Comparison of ENCODE assay signal across 18 cellular contexts in the genomic region with DNA sequence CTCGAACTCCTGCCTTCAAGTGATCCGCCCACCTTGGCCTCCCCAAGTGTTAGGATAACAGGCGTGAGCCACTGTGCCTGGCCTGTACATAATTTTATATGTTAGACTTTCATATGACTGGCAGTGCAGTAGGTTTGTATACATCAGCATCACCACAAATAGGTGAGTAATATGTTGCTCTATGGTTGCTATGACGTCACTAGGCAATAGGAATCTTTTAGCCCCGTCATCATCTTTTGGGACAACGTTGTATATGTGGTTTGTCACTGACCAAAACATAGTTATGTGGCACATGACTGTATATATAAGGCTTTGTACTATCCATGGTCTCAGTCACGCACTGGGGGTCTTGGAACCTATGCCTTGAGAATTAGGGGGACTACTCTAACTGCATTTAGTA. TPM values are rescaled to one million over a fixed set of nuclear protein-coding genes. Genes with fewer than 3 reads are reported as not detected.
A peak's percentile ranks its signal among the peaks of the same experiment; 100 is the strongest.
DNase-seq lines count a peak whose midpoint lies in the region; ATAC-seq and TF ChIP-seq lines count a peak whose summit lies in the region.
"Had no signal": no experiment of that assay in that cellular context is flagged by ENCODE, and none has a peak within 500 bp of the region (broad histone marks: within the 10 kb centered on the region; RNA-seq: fewer than 3 reads in every experiment).

No MANE protein-coding gene starts in this region.

- no peak overlapping the region for H3K4me2 ChIP-seq in GM23248 (ENCODE audit: unreplicated experiment)
- no peak overlapping the region for H3K4me2 ChIP-seq in osteoblast (ENCODE audit: insufficient read depth, low read length)
- no peak overlapping the region for H3K4me2 ChIP-seq in PC-3 (ENCODE audit: low read length)
- H3K4me2 ChIP-seq: KMS-11 had no signal

- no peak overlapping the region for H3K9ac ChIP-seq in GM23248
- no peak overlapping the region for H3K9ac ChIP-seq in PC-3 (ENCODE audit: low read length)
- H3K9ac ChIP-seq: KMS-11 had no signal

- H3F3A ChIP-seq in GM23248 (ENCODE audit: insufficient read depth) (no peaks in the 10 kb centered on the region), PC-3 (ENCODE audit: low read length, unreplicated experiment) (no peaks in the 10 kb centered on the region)

- H3K27me3 ChIP-seq in GM23248 (replicated peaks; ENCODE audit: insufficient read depth) (no peaks in the 10 kb centered on the region), osteoblast (ENCODE audit: insufficient read depth, low read length) (no peaks in the 10 kb centered on the region), PC-3 (ENCODE audit: low read length) (no peaks in the 10 kb centered on the region)
- H3K27me3 ChIP-seq: BE2C had no signal

- CTCF ChIA-PET in PC-3 (lab: Charles Lee), result no interaction called here

- no peak for ATAC-seq in PC-3
- ATAC-seq: GM12878, HCT116 had no signal

- H2AFZ ChIP-seq in GM23248 (no peak overlapping the region), osteoblast (ENCODE audit: low read length) (no peak overlapping the region), PC-3 (ENCODE audit: low read length) (no peak overlapping the region)

- H3K4me3 ChIP-seq in GM23248, result no peak overlapping the region
- no peak overlapping the region for H3K4me3 ChIP-seq in osteoblast (ENCODE audit: insufficient read depth, low read length)
- H3K4me3 ChIP-seq in PC-3 (ENCODE audit: low read length), result no peak overlapping the region
- H3K4me3 ChIP-seq: GM12878 had no signal

- intact Hi-C loops in PC-3 (cut with micrococcal nuclease), result no loop called here

- TF ChIP-seq CTCF in osteoblast (IDR thresholded peaks at IDR 0.05; ENCODE audit: extremely low read depth, low read depth, low read length) (no peak), PC-3 (conservative IDR thresholded peaks at IDR 0.05; ENCODE audit: low read depth, low read length) (no peak)

- H3K36me3 ChIP-seq in GM23248 (ENCODE audit: low read depth) (no peaks in the 10 kb centered on the region), osteoblast (ENCODE audit: insufficient read depth, low read length) (no peaks in the 10 kb centered on the region), PC-3 (ENCODE audit: low read depth, low read length) (no peaks in the 10 kb centered on the region)
- H3K36me3 ChIP-seq: BE2C had no signal

- POLR2A ChIA-PET in PC-3 (lab: Charles Lee; ENCODE audit: unreplicated experiment), result no interaction called here

- in situ Hi-C loops in GM23248 (cut with MboI), result no loop called here

- DNase-seq in ELR (ENCODE audit: low read depth) (peak; percentile 29), GM23248 (peak; percentile 10), RKO (ENCODE audit: low spot score) (peak; percentile 48), osteoblast (ENCODE audit: insufficient read length, low spot score, missing footprints) (peak; percentile 6), PC-3 (no peak), DMS79 (lab: John Stamatoyannopoulos, UW) (no peak)
- no peak for DNase-seq in stimulated activated CD8-positive, alpha-beta memory T cell treated with anti-CD3 and anti-CD28 coated beads, Interleukin-4, amount 100 ng/mL, for 48 hours
- DNase-seq: ACHN; BE2C; C1 segment of cervical spinal cord; CD4-positive, CD25-positive, alpha-beta regulatory T cell; CD8-positive, alpha-beta memory T cell; COR-L47; DMS 273 treated with DMSO at 0.1 percent for 48 hours; DMS79 treated with DMSO at 0.1 percent for 48 hours had no signal

- H3K9me3 ChIP-seq in GM23248 (ENCODE audit: low read depth) (no peaks in the 10 kb centered on the region), osteoblast (ENCODE audit: low read depth, low read length) (no peaks in the 10 kb centered on the region), PC-3 (ENCODE audit: low read length) (no peaks in the 10 kb centered on the region)
- H3K9me3 ChIP-seq: BE2C had no signal

- H4K20me1 ChIP-seq in GM23248 (ENCODE audit: insufficient read depth) (no peaks in the 10 kb centered on the region), osteoblast (ENCODE audit: insufficient read depth, low read length) (no peaks in the 10 kb centered on the region), PC-3 (ENCODE audit: low read length) (no peaks in the 10 kb centered on the region)

- WGBS in GM23248 (ENCODE audit: low coverage in 1 of 2, low lambda C conversion rate in 2 of 2, missing lambda C conversion rate in 2 of 2), 2 experiments, result 44 to 56% methylated on average over 7 of the region's 7 CpGs

- H3K79me2 ChIP-seq in GM23248 (ENCODE audit: insufficient read depth), result no peaks in the 10 kb centered on the region
- no peaks in the 10 kb centered on the region for H3K79me2 ChIP-seq in osteoblast (ENCODE audit: insufficient read depth, low read length)
- H3K79me2 ChIP-seq in PC-3 (ENCODE audit: low read length), result no peaks in the 10 kb centered on the region

- H3K4me1 ChIP-seq in GM23248 (ENCODE audit: insufficient read depth), result no peaks in the 10 kb centered on the region
- no peaks in the 10 kb centered on the region for H3K4me1 ChIP-seq in osteoblast (ENCODE audit: insufficient read depth, low read length)
- no peaks in the 10 kb centered on the region for H3K4me1 ChIP-seq in PC-3 (ENCODE audit: insufficient read depth, low read length)
- H3K4me1 ChIP-seq: BE2C had no signal

- H3K27ac ChIP-seq in GM23248 (no peak overlapping the region), osteoblast (ENCODE audit: low read depth, low read length) (no peak overlapping the region), PC-3 (ENCODE audit: low read length) (no peak overlapping the region)
- H3K27ac ChIP-seq: KMS-11 had no signal

- H3K9me2 ChIP-seq in GM23248 (ENCODE audit: insufficient read depth), result no peaks in the 10 kb centered on the region
- no peaks in the 10 kb centered on the region for H3K9me2 ChIP-seq in PC-3 (replicated peaks; ENCODE audit: low read length)

- BruUV-seq in PC-3 (replicated peaks; lab: Mats Ljungman, UMichigan), result no TSS peak

RNA-seq across cellular contexts. Expression of gene DNAJC19, which starts 17.0 kb away (rescaled TPM):
- 21.4 and 34.5 TPM in 2 replicates for total RNA-seq in GM23248 (2014; rRNA removed; shearing (Covaris generic))
- 82.8 and 89.4 TPM in 2 replicates for polyA plus RNA-seq in GM23248 (2016; fragmentation: Nextera tagmentation; extraction: Ambion mirVana)
- total RNA-seq in osteoblast (27.9 and 34.2 TPM in 2 replicates), PC-3 (2014; rRNA removed) (34.2 and 41.5 TPM in 2 replicates)

Comparison
In these comparisons a context has a peak if more than half of its experiments do, and no peak if none do; other contexts are left out.
1. DNase-seq: peak in ELR (single experiment), GM23248 (single experiment), RKO (single experiment) and osteoblast (single experiment); none in PC-3 (single experiment), DMS79 (single experiment) and stimulated activated CD8-positive, alpha-beta memory T cell treated with anti-CD3 and anti-CD28 coated beads, Interleukin-4, amount 100 ng/mL, for 48 hours (single experiment).